Comparison of ENCODE assay signal across 1 cellular context in the genomic region with DNA sequence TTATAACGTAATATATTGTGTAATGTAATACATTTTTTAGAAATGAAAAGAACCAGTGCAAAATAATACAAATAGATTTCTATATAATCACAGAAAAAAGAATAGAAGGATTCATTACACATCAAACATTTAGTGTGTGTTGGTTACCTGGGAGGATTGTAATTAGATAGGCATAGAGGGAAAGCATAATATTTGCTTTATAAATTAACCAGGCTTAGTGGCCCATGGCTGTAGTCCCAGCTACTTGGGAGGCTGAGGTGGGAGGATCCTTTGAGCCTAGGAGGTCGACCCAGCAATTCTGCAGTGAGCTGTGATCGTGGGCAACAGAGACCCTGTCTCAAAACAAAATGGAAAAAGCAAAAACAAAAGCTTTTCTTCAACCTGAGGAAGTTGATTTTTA.
TF ChIP-seq lines count a peak whose summit lies in the region.

No MANE protein-coding gene starts in this region.

TF ChIP-seq in GM12878, 131 proteins besides CTCF, POLR2A, EP300 and RAD21:
- TF ChIP-seq NRF1 (conservative IDR thresholded peaks at IDR 0.05; ENCODE audit: low read depth, low read length): no peak
- no peak for TF ChIP-seq NR2C1 (IDR thresholded peaks at IDR 0.05)
- no peak for TF ChIP-seq GATAD2B (conservative IDR thresholded peaks at IDR 0.05; ENCODE audit: low read depth)
- no peak for TF ChIP-seq TBL1XR1 (IDR thresholded peaks at IDR 0.05; ENCODE audit: low read depth, low read length)
- TF ChIP-seq HSF1 (IDR thresholded peaks at IDR 0.05; ENCODE audit: low read depth, low read length): no peak
- TF ChIP-seq FOXM1 (IDR thresholded peaks at IDR 0.05; ENCODE audit: low read depth, low read length): no peak
- no peak for TF ChIP-seq HCFC1 (IDR thresholded peaks at IDR 0.05; ENCODE audit: low read length)
- TF ChIP-seq MEF2B (IDR thresholded peaks at IDR 0.05; ENCODE audit: partially characterized antibody, poor library complexity, severe bottlenecking): no peak
